1 cellular context compared by ENCODE assay signal in the genomic region with DNA sequence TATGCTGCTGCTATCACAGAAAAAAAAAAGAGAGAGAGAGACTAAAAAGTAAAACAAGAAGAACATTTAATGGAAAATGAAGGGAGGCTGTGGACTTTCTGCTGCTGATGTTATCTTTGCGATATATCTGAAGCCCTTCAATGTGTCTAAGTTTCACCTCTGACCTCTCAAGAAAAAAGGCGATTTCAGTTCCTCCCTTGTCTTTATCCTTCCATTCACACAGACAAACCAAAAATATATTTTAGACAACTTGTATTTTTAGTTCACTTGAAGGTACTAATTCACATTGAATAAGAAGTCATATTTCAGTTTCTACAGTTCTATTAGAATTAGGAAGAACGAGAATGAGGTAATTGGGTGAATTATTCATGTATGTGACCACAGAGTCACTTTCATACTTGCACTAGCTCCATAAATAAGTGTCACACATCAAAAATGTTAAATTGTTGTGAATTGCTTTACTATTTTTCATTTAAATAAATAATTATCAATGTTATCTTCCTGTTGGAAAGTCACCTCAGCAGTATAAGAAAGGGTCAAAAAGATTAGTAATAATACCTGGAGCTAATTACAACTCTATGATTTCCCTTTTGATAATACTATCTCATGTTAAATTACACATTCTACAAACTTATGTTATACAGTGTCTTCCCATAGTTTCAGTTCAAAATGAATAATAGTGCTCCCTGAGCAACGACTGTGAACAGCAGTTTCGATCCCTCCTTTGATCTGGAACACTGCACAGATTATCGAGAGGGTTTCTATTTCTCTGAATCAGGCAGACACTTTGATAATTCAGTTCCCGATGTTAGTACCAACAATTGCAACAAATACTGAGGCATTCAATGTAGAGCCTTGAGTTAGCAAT.
TF ChIP-seq lines count a peak whose summit lies in the region.

No MANE protein-coding gene starts in this region.

TF ChIP-seq in GM12878, 131 proteins besides CTCF, POLR2A, EP300 and RAD21 (continued from another document and continues in another):
- TF ChIP-seq, protein P1, sequence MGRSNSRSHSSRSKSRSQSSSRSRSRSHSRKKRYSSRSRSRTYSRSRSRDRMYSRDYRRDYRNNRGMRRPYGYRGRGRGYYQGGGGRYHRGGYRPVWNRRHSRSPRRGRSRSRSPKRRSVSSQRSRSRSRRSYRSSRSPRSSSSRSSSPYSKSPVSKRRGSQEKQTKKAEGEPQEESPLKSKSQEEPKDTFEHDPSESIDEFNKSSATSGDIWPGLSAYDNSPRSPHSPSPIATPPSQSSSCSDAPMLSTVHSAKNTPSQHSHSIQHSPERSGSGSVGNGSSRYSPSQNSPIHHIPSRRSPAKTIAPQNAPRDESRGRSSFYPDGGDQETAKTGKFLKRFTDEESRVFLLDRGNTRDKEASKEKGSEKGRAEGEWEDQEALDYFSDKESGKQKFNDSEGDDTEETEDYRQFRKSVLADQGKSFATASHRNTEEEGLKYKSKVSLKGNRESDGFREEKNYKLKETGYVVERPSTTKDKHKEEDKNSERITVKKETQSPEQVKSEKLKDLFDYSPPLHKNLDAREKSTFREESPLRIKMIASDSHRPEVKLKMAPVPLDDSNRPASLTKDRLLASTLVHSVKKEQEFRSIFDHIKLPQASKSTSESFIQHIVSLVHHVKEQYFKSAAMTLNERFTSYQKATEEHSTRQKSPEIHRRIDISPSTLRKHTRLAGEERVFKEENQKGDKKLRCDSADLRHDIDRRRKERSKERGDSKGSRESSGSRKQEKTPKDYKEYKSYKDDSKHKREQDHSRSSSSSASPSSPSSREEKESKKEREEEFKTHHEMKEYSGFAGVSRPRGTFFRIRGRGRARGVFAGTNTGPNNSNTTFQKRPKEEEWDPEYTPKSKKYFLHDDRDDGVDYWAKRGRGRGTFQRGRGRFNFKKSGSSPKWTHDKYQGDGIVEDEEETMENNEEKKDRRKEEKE (IDR thresholded peaks at IDR 0.05), result no peak
- TF ChIP-seq MXI1 (IDR thresholded peaks at IDR 0.05; ENCODE audit: low read depth, low read length) (no peak), SREBF1 (IDR thresholded peaks at IDR 0.05; ENCODE audit: low read length) (no peak), PAX8 (IDR thresholded peaks at IDR 0.05) (no peak), SPI1 (IDR thresholded peaks at IDR 0.05; ENCODE audit: borderline replicate concordance, insufficient read depth, low read depth, low read length) (peak; percentile 60; the same call in 1 of the 2 replicates), RFX5 (IDR thresholded peaks at IDR 0.05; ENCODE audit: low read depth, low read length) (no peak), SRF (IDR thresholded peaks at IDR 0.05; ENCODE audit: low read depth in 2 of 2, low read length in 2 of 2) (no peak), JUNB (IDR thresholded peaks at IDR 0.05) (peak; percentile 32; the same call in 1 of the 2 replicates), RB1 (IDR thresholded peaks at IDR 0.05; ENCODE audit: borderline replicate concordance) (no peak), ZZZ3 (IDR thresholded peaks at IDR 0.05; ENCODE audit: control insufficient read depth, insufficient read length, low read depth) (no peak), NFIC (IDR thresholded peaks at IDR 0.05; ENCODE audit: low read depth, low read length) (peak; percentile 57; the same call in 1 of the 2 replicates), TBL1XR1 (IDR thresholded peaks at IDR 0.05; ENCODE audit: low read depth, low read length) (no peak), YBX1 (IDR thresholded peaks at IDR 0.05) (no peak), POLR2AphosphoS5 (IDR thresholded peaks at IDR 0.05; ENCODE audit: low read length) (no peak), NRF1 (conservative IDR thresholded peaks at IDR 0.05; ENCODE audit: low read depth, low read length) (no peak), NR2C1 (IDR thresholded peaks at IDR 0.05) (peak; percentile 57), MEF2B (IDR thresholded peaks at IDR 0.05; ENCODE audit: partially characterized antibody, poor library complexity, severe bottlenecking) (peak; percentile 33), HCFC1 (IDR thresholded peaks at IDR 0.05; ENCODE audit: low read length) (no peak), HDAC2 (IDR thresholded peaks at IDR 0.05) (no peak), ETV6 (conservative IDR thresholded peaks at IDR 0.05 in 1 of 2, IDR thresholded peaks at IDR 0.05 in 1 of 2; ENCODE audit: borderline replicate concordance in 1 of 2, low read depth in 1 of 2) (no peak), KLF5 (IDR thresholded peaks at IDR 0.05; ENCODE audit: partially characterized antibody) (no peak), POLR2AphosphoS2 (IDR thresholded peaks at IDR 0.05; ENCODE audit: low read depth, low read length) (no peak), ZNF207 (IDR thresholded peaks at IDR 0.05; ENCODE audit: borderline replicate concordance) (no peak), STAT1 (conservative IDR thresholded peaks at IDR 0.05) (no peak), HDAC6 (IDR thresholded peaks at IDR 0.05; ENCODE audit: unreplicated experiment) (no peak), CREM (IDR thresholded peaks at IDR 0.05; ENCODE audit: low read depth) (no peak)
- TF ChIP-seq, protein P2, sequence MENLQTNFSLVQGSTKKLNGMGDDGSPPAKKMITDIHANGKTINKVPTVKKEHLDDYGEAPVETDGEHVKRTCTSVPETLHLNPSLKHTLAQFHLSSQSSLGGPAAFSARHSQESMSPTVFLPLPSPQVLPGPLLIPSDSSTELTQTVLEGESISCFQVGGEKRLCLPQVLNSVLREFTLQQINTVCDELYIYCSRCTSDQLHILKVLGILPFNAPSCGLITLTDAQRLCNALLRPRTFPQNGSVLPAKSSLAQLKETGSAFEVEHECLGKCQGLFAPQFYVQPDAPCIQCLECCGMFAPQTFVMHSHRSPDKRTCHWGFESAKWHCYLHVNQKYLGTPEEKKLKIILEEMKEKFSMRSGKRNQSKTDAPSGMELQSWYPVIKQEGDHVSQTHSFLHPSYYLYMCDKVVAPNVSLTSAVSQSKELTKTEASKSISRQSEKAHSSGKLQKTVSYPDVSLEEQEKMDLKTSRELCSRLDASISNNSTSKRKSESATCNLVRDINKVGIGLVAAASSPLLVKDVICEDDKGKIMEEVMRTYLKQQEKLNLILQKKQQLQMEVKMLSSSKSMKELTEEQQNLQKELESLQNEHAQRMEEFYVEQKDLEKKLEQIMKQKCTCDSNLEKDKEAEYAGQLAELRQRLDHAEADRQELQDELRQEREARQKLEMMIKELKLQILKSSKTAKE (IDR thresholded peaks at IDR 0.05; ENCODE audit: low read depth, poor library complexity, severe bottlenecking), result no peak
- TF ChIP-seq, protein P3, sequence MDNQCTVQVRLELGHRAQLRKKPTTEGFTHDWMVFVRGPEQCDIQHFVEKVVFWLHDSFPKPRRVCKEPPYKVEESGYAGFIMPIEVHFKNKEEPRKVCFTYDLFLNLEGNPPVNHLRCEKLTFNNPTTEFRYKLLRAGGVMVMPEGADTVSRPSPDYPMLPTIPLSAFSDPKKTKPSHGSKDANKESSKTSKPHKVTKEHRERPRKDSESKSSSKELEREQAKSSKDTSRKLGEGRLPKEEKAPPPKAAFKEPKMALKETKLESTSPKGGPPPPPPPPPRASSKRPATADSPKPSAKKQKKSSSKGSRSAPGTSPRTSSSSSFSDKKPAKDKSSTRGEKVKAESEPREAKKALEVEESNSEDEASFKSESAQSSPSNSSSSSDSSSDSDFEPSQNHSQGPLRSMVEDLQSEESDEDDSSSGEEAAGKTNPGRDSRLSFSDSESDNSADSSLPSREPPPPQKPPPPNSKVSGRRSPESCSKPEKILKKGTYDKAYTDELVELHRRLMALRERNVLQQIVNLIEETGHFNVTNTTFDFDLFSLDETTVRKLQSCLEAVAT (IDR thresholded peaks at IDR 0.05), result no peak
- TF ChIP-seq, protein P4, sequence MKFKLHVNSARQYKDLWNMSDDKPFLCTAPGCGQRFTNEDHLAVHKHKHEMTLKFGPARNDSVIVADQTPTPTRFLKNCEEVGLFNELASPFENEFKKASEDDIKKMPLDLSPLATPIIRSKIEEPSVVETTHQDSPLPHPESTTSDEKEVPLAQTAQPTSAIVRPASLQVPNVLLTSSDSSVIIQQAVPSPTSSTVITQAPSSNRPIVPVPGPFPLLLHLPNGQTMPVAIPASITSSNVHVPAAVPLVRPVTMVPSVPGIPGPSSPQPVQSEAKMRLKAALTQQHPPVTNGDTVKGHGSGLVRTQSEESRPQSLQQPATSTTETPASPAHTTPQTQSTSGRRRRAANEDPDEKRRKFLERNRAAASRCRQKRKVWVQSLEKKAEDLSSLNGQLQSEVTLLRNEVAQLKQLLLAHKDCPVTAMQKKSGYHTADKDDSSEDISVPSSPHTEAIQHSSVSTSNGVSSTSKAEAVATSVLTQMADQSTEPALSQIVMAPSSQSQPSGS (IDR thresholded peaks at IDR 0.05; ENCODE audit: low read length), result no peak
- TF ChIP-seq, protein P5, sequence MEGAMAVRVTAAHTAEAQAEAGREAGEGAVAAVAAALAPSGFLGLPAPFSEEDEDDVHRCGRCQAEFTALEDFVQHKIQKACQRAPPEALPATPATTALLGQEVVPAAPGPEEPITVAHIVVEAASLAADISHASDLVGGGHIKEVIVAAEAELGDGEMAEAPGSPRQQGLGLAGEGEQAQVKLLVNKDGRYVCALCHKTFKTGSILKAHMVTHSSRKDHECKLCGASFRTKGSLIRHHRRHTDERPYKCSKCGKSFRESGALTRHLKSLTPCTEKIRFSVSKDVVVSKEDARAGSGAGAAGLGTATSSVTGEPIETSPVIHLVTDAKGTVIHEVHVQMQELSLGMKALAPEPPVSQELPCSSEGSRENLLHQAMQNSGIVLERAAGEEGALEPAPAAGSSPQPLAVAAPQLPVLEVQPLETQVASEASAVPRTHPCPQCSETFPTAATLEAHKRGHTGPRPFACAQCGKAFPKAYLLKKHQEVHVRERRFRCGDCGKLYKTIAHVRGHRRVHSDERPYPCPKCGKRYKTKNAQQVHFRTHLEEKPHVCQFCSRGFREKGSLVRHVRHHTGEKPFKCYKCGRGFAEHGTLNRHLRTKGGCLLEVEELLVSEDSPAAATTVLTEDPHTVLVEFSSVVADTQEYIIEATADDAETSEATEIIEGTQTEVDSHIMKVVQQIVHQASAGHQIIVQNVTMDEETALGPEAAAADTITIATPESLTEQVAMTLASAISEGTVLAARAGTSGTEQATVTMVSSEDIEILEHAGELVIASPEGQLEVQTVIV (IDR thresholded peaks at IDR 0.05; ENCODE audit: borderline replicate concordance, partially characterized antibody), result no peak
- TF ChIP-seq, protein P6, sequence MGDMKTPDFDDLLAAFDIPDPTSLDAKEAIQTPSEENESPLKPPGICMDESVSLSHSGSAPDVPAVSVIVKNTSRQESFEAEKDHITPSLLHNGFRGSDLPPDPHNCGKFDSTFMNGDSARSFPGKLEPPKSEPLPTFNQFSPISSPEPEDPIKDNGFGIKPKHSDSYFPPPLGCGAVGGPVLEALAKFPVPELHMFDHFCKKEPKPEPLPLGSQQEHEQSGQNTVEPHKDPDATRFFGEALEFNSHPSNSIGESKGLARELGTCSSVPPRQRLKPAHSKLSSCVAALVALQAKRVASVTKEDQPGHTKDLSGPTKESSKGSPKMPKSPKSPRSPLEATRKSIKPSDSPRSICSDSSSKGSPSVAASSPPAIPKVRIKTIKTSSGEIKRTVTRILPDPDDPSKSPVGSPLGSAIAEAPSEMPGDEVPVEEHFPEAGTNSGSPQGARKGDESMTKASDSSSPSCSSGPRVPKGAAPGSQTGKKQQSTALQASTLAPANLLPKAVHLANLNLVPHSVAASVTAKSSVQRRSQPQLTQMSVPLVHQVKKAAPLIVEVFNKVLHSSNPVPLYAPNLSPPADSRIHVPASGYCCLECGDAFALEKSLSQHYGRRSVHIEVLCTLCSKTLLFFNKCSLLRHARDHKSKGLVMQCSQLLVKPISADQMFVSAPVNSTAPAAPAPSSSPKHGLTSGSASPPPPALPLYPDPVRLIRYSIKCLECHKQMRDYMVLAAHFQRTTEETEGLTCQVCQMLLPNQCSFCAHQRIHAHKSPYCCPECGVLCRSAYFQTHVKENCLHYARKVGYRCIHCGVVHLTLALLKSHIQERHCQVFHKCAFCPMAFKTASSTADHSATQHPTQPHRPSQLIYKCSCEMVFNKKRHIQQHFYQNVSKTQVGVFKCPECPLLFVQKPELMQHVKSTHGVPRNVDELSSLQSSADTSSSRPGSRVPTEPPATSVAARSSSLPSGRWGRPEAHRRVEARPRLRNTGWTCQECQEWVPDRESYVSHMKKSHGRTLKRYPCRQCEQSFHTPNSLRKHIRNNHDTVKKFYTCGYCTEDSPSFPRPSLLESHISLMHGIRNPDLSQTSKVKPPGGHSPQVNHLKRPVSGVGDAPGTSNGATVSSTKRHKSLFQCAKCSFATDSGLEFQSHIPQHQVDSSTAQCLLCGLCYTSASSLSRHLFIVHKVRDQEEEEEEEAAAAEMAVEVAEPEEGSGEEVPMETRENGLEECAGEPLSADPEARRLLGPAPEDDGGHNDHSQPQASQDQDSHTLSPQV (IDR thresholded peaks at IDR 0.05), result no peak
- TF ChIP-seq, protein P7, sequence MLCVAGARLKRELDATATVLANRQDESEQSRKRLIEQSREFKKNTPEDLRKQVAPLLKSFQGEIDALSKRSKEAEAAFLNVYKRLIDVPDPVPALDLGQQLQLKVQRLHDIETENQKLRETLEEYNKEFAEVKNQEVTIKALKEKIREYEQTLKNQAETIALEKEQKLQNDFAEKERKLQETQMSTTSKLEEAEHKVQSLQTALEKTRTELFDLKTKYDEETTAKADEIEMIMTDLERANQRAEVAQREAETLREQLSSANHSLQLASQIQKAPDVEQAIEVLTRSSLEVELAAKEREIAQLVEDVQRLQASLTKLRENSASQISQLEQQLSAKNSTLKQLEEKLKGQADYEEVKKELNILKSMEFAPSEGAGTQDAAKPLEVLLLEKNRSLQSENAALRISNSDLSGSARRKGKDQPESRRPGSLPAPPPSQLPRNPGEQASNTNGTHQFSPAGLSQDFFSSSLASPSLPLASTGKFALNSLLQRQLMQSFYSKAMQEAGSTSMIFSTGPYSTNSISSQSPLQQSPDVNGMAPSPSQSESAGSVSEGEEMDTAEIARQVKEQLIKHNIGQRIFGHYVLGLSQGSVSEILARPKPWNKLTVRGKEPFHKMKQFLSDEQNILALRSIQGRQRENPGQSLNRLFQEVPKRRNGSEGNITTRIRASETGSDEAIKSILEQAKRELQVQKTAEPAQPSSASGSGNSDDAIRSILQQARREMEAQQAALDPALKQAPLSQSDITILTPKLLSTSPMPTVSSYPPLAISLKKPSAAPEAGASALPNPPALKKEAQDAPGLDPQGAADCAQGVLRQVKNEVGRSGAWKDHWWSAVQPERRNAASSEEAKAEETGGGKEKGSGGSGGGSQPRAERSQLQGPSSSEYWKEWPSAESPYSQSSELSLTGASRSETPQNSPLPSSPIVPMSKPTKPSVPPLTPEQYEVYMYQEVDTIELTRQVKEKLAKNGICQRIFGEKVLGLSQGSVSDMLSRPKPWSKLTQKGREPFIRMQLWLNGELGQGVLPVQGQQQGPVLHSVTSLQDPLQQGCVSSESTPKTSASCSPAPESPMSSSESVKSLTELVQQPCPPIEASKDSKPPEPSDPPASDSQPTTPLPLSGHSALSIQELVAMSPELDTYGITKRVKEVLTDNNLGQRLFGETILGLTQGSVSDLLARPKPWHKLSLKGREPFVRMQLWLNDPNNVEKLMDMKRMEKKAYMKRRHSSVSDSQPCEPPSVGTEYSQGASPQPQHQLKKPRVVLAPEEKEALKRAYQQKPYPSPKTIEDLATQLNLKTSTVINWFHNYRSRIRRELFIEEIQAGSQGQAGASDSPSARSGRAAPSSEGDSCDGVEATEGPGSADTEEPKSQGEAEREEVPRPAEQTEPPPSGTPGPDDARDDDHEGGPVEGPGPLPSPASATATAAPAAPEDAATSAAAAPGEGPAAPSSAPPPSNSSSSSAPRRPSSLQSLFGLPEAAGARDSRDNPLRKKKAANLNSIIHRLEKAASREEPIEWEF (IDR thresholded peaks at IDR 0.05; ENCODE audit: insufficient replicate concordance, low read depth, low read length), result no peak
- TF ChIP-seq, protein P8, sequence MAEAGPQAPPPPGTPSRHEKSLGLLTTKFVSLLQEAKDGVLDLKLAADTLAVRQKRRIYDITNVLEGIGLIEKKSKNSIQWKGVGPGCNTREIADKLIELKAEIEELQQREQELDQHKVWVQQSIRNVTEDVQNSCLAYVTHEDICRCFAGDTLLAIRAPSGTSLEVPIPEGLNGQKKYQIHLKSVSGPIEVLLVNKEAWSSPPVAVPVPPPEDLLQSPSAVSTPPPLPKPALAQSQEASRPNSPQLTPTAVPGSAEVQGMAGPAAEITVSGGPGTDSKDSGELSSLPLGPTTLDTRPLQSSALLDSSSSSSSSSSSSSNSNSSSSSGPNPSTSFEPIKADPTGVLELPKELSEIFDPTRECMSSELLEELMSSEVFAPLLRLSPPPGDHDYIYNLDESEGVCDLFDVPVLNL (IDR thresholded peaks at IDR 0.05; ENCODE audit: low read depth, low read length), result no peak
